27 cellular contexts compared by ENCODE assay signal in the genomic region with DNA sequence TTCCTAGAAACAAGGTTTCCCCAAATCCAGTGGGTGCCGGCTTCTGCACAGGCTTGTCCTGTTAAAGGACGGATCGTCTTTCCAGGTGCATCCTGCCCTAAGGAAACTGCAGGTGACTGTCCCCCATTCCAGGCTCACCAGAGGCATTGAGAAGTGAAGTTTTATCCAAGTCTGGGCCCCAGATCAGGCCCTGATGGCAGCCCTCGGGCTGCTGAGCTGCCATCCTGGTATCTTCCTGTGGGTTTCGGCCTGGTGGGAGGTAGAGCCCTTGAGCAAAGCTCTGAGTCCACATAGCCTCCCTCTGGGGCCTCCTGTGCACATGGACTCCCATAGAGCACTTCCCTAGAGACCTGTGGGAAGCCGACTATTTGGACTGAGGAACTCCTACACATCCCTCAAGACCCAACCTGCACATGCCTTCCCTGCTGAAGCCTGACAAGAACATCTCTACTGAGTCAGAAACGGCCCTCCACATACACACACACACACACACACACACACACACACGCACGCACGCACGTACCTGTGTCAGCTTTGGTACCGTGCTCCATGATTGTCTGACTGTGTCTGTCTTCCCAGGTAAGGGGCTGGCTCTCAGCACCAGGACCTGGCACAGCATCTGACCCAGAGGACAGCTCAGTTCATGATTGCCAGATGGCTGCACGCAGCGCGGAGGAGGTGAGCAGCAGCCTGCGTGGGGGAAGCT. TPM values are rescaled to one million over a fixed set of nuclear protein-coding genes. Genes with fewer than 3 reads are reported as not detected.
DNase-seq lines count a peak whose midpoint lies in the region; ATAC-seq, FAIRE-seq and TF ChIP-seq lines count a peak whose summit lies in the region.
"Had no signal": no experiment of that assay in that cellular context is flagged by ENCODE, and none has a peak within 500 bp of the region (broad histone marks: within the 10 kb centered on the region; RNA-seq: fewer than 3 reads in every experiment).

No MANE protein-coding gene starts in this region.

- H3K9me3 ChIP-seq in IMR-90 (ENCODE audit: control insufficient read depth, insufficient read depth, low read length) (no peaks in the 10 kb centered on the region), H1 (ENCODE audit: insufficient read depth in 2 of 2, low read depth in 1 of 2, low read length in 1 of 2) (no peaks in the 10 kb centered on the region)
- H3K9me3 ChIP-seq: SJSA1 had no signal

- H3K27me3 ChIP-seq in IMR-90 (ENCODE audit: control insufficient read depth, insufficient read depth, low read length): no peaks in the 10 kb centered on the region
- H3K27me3 ChIP-seq in H1 (replicated peaks in 1 of 4; ENCODE audit: control insufficient read depth in 3 of 4, extremely low read depth in 1 of 4, insufficient read depth in 3 of 4, low read length in 3 of 4): no peaks in the 10 kb centered on the region; a peak in 1 of 7 replicates
- H3K27me3 ChIP-seq: SJSA1 had no signal

- no peak for TF ChIP-seq RAD21 in IMR-90 (IDR thresholded peaks at IDR 0.05; ENCODE audit: low read length)
- TF ChIP-seq RAD21 in H1 (IDR thresholded peaks at IDR 0.05 in 1 of 2, conservative IDR thresholded peaks at IDR 0.05 in 1 of 2; ENCODE audit: low read depth in 2 of 2, low read length in 2 of 2): no peak

- no peak for TF ChIP-seq POLR2A in IMR-90 (IDR thresholded peaks at IDR 0.05; ENCODE audit: low read depth, low read length)
- no peak for TF ChIP-seq POLR2A in H1 (IDR thresholded peaks at IDR 0.05; ENCODE audit: control extremely low read depth in 1 of 2, low read depth in 2 of 2, low read length in 2 of 2)

- in situ Hi-C loops in IMR-90 (cut with MboI; ENCODE audit: low sequenced_read_pairs): loop anchor here (5.0 kb wide), 1 partner anchor 84 kb away; no protein-coding TSS in a partner anchor

- H3K56ac ChIP-seq in IMR-90 (ENCODE audit: extremely low read depth, insufficient read depth, low read length) (no peak overlapping the region), H1 (replicated peaks; ENCODE audit: insufficient read length, low read depth, low read length) (no peak overlapping the region)

- ATAC-seq in IMR-90 (ENCODE audit: low read depth): no peak
- no peak for ATAC-seq in GM19455 (IDR thresholded peaks at IDR 0.05; ENCODE audit: unreplicated experiment)
- ATAC-seq in effector memory CD8-positive, alpha-beta T cell (replicated peaks): no peak
- ATAC-seq: CD8-positive, alpha-beta T cell; PC-3; Right ventricle myocardium inferior had no signal

- H3K9me1 ChIP-seq in IMR-90 (ENCODE audit: insufficient read depth, low read length): peaks cover 8% of the 10 kb centered on the region; the same call in 1 of the 2 replicates

- intact Hi-C loops in IMR-90 (cut with micrococcal nuclease) (no loop called here), posterior vena cava (cut with DNase I) (loop anchor here in 1 of 2 donors (5.0 kb wide), 1 partner anchor 194 kb away; no protein-coding TSS in a partner anchor)

- dilution Hi-C loops in IMR-90 (cut with HindIII; ENCODE audit: low sequenced_read_pairs, unreplicated experiment): no loop called here

- DNase-seq in IMR-90: no peak
- DNase-seq in H1 (ENCODE audit: low read depth in 1 of 2, low spot score in 2 of 2): no peak
- peak; percentile 32 for DNase-seq in posterior vena cava (ENCODE audit: low spot score)
- DNase-seq in type B pancreatic cell (ENCODE audit: extremely low spot score, unreplicated experiment): no peak
- no peak for DNase-seq in NCI-H1436 (lab: John Stamatoyannopoulos, UW)
- DNase-seq in effector memory CD8-positive, alpha-beta T cell: no peak
- DNase-seq: C1 segment of cervical spinal cord; CD8-positive, alpha-beta T cell; DMS 273 treated with DMSO at 0.1 percent for 48 hours; DMS79; EL; GDM1; GOT3; HCEC 1CT; Karpas-422; NCI-H1105 treated with DMSO at 0.1 percent for 48 hours; NCI-H2029; NCI-H446 treated with DMSO at 0.1 percent for 48 hours; NCI-H526; NCI-H82; NK-92 treated with Interleukin-12 subunit alpha and Interleukin-12 subunit beta, amount 100 ng/mL, for 24 hours; PC-3 had no signal

- H3K36me3 Mint-ChIP-seq in type B pancreatic cell: peaks cover 5% of the 10 kb centered on the region
- H3K36me3 Mint-ChIP-seq in effector memory CD8-positive, alpha-beta T cell (ENCODE audit: insufficient read depth): no peaks in the 10 kb centered on the region
- H3K36me3 Mint-ChIP-seq: CD8-positive, alpha-beta T cell had no signal

- H3K27ac Mint-ChIP-seq in type B pancreatic cell: peak overlapping the region; percentile 34
- H3K27ac Mint-ChIP-seq in effector memory CD8-positive, alpha-beta T cell: no peak overlapping the region
- H3K27ac Mint-ChIP-seq: CD8-positive, alpha-beta T cell had no signal

- H3K4me3 Mint-ChIP-seq in type B pancreatic cell: no peak overlapping the region
- no peak overlapping the region for H3K4me3 Mint-ChIP-seq in effector memory CD8-positive, alpha-beta T cell
- H3K4me3 Mint-ChIP-seq: CD8-positive, alpha-beta T cell had no signal

- 100% methylated on average over 8 of the region's 16 CpGs; no CpG with 5 or more reads in 1 of the 2 experiments for WGBS in IMR-90 (ENCODE audit: extremely low coverage in 2 of 2, insufficient read length in 1 of 2), 2 experiments
- WGBS in H1 (ENCODE audit: extremely low coverage in 1 of 2, insufficient coverage in 1 of 2, insufficient read length in 1 of 2, insufficient replicate concordance in 2 of 2, low coverage in 1 of 2, low lambda C conversion rate in 2 of 2, missing lambda C conversion rate in 1 of 2), 2 experiments: 84% methylated on average over 16 of the region's 16 CpGs; no CpG with 5 or more reads in 1 of the 2 experiments

- H3K27ac ChIP-seq in IMR-90 (ENCODE audit: insufficient read depth, low read length) (no peak overlapping the region), H1 (ENCODE audit: low read depth, low read length) (no peak overlapping the region)
- H3K27ac ChIP-seq: HL-60, SJSA1 had no signal

- H2AFZ ChIP-seq in IMR-90 (replicated peaks; ENCODE audit: low read length, poor library complexity): no peak overlapping the region
- no peak overlapping the region for H2AFZ ChIP-seq in H1 (ENCODE audit: low read length)

- no peak overlapping the region for H2BK12ac ChIP-seq in H1 (ENCODE audit: low read depth, low read length)

- H2BK5ac ChIP-seq in IMR-90 (ENCODE audit: low read depth, low read length, poor library complexity, severe bottlenecking) (no peak overlapping the region), H1 (ENCODE audit: low read depth, low read length) (no peak overlapping the region)

- H3K23ac ChIP-seq in IMR-90 (ENCODE audit: low read depth, low read length): no peak overlapping the region
- no peak overlapping the region for H3K23ac ChIP-seq in H1 (ENCODE audit: insufficient read length)

- no peaks in the 10 kb centered on the region for H3K27me3 Mint-ChIP-seq in type B pancreatic cell
- H3K27me3 Mint-ChIP-seq in effector memory CD8-positive, alpha-beta T cell: peaks cover 7 to 15% of the 10 kb centered on the region in 2 donors

- peaks cover 38% of the 10 kb centered on the region for H4K20me1 ChIP-seq in IMR-90 (ENCODE audit: insufficient read depth, low read length)
- H4K20me1 ChIP-seq in H1 (replicated peaks in 1 of 2; ENCODE audit: control insufficient read depth in 1 of 2, insufficient read depth in 2 of 2, low read length in 2 of 2): peaks cover 0 to 7% of the 10 kb centered on the region in 2 experiments

- BruUV-seq in IMR-90 (replicated peaks; lab: Mats Ljungman, UMichigan): no TSS peak

- H2BK20ac ChIP-seq in IMR-90 (ENCODE audit: low read depth, low read length) (no peak overlapping the region), H1 (ENCODE audit: low read length) (no peak overlapping the region)

- H3K18ac ChIP-seq in IMR-90 (ENCODE audit: low read depth, low read length) (no peak overlapping the region), H1 (ENCODE audit: extremely low read depth, low read length) (no peak overlapping the region)

- H2AK9ac ChIP-seq in IMR-90 (replicated peaks; ENCODE audit: low read depth, low read length, poor library complexity): peak overlapping the region; percentile 11

- H3K79me1 ChIP-seq in IMR-90 (ENCODE audit: low read depth in 1 of 2, low read length in 2 of 2): peaks cover 28 to 60% of the 10 kb centered on the region in 2 experiments
- no peaks in the 10 kb centered on the region for H3K79me1 ChIP-seq in H1 (ENCODE audit: low read depth, low read length)

- FAIRE-seq in H1 (lab: Jason Lieb, UNC): no peak
- FAIRE-seq: GM12891 had no signal

- H2AK5ac ChIP-seq in IMR-90 (ENCODE audit: low read depth, low read length) (no peak overlapping the region; the same call in 1 of the 2 replicates), H1 (ENCODE audit: low read depth, low read length) (peak overlapping the region; percentile 83; the same call in 1 of the 2 replicates)

- H3K14ac ChIP-seq in IMR-90 (replicated peaks; ENCODE audit: low read depth, low read length) (no peak overlapping the region), H1 (ENCODE audit: insufficient read length) (no peak overlapping the region)

- H3K79me2 ChIP-seq in H1 (ENCODE audit: control insufficient read depth in 1 of 2, insufficient read depth in 2 of 2, low read length in 2 of 2): no peaks in the 10 kb centered on the region

- H3K4me3 ChIP-seq in IMR-90 (ENCODE audit: insufficient read depth, low read depth, low read length): no peak overlapping the region
- H3K4me3 ChIP-seq in H1 (ENCODE audit: extremely low read depth in 1 of 4, insufficient read depth in 2 of 4, low read depth in 3 of 4, low read length in 4 of 4): no peak overlapping the region
- H3K4me3 ChIP-seq: SJSA1 had no signal

- H3K23me2 ChIP-seq in H1 (ENCODE audit: low read depth, low read length): peaks cover 10% of the 10 kb centered on the region; the same call in 1 of the 2 replicates

- H4K8ac ChIP-seq in IMR-90 (ENCODE audit: low read depth in 2 of 2, low read length in 2 of 2) (no peak overlapping the region), H1 (ENCODE audit: extremely low read depth, insufficient read depth, low read length) (no peak overlapping the region)

- H4K91ac ChIP-seq in IMR-90 (ENCODE audit: insufficient read depth, low read depth, low read length): no peak overlapping the region
- no peak overlapping the region for H4K91ac ChIP-seq in H1 (replicated peaks; ENCODE audit: insufficient read length, low read length)

- H3K36me3 ChIP-seq in IMR-90 (ENCODE audit: control insufficient read depth, insufficient read depth, low read length) (peaks cover 37% of the 10 kb centered on the region), H1 (ENCODE audit: control insufficient read depth in 2 of 4, insufficient read depth in 4 of 4, low read length in 3 of 4) (no peaks in the 10 kb centered on the region)
- H3K36me3 ChIP-seq: SJSA1 had no signal

- CTCF ChIA-PET in IMR-90 (lab: Yijun Ruan, JAX) (interaction anchor here (1.2 kb wide), 1 partner anchor 8 kb away, joined by 3 read pairs; no protein-coding TSS in a partner anchor), H1 (lab: Charles Lee; ENCODE audit: partially characterized antibody) (interaction anchor here (0.6 to 22.4 kb wide), 25 partner anchors 7 to 1444 kb away, joined by 3 to 480 read pairs (median 7); no protein-coding TSS in a partner anchor)

- H3K4ac ChIP-seq in IMR-90 (ENCODE audit: low read depth, low read length) (no peak overlapping the region), H1 (replicated peaks; ENCODE audit: insufficient read length, low read depth, low read length) (no peak overlapping the region)

- no peak overlapping the region for H3K9ac ChIP-seq in IMR-90 (ENCODE audit: low read depth, low read length)
- H3K9ac ChIP-seq in H1 (replicated peaks in 1 of 4; ENCODE audit: extremely low read depth in 1 of 4, low read depth in 3 of 4, low read length in 3 of 4): no peak overlapping the region

- H3K4me1 Mint-ChIP-seq in type B pancreatic cell (ENCODE audit: unreplicated experiment): peaks cover 20% of the 10 kb centered on the region
- peaks cover 3 to 6% of the 10 kb centered on the region in 2 donors for H3K4me1 Mint-ChIP-seq in effector memory CD8-positive, alpha-beta T cell (ENCODE audit: low read depth in 2 of 2)

- H2BK15ac ChIP-seq in IMR-90 (ENCODE audit: low read depth, low read length) (no peak overlapping the region), H1 (ENCODE audit: low read length) (no peak overlapping the region)

- H4K5ac ChIP-seq in IMR-90 (ENCODE audit: low read depth, low read length): no peak overlapping the region
- H4K5ac ChIP-seq in H1 (ENCODE audit: insufficient read length, low read depth, low read length): no peak overlapping the region

- H3K4me2 ChIP-seq in IMR-90 (ENCODE audit: low read depth, low read length) (no peak overlapping the region), H1 (ENCODE audit: insufficient read depth in 1 of 2, low read depth in 2 of 2, low read length in 2 of 2) (no peak overlapping the region)

- H2BK120ac ChIP-seq in IMR-90 (ENCODE audit: low read depth, low read length) (no peak overlapping the region), H1 (replicated peaks; ENCODE audit: low read depth, low read length) (no peak overlapping the region)

- POLR2A ChIA-PET in IMR-90 (lab: Charles Lee; ENCODE audit: unreplicated experiment) (interaction anchor here (0.6 kb wide), 1 partner anchor 13 kb away, joined by 3 read pairs; no protein-coding TSS in a partner anchor), H1 (lab: Charles Lee; ENCODE audit: partially characterized antibody) (interaction anchor here (1.0 kb wide), 1 partner anchor 54 kb away, joined by 3 read pairs; no protein-coding TSS in a partner anchor)

- H3K9me3 Mint-ChIP-seq in type B pancreatic cell: no peaks in the 10 kb centered on the region
- no peaks in the 10 kb centered on the region for H3K9me3 Mint-ChIP-seq in effector memory CD8-positive, alpha-beta T cell
- H3K9me3 Mint-ChIP-seq: CD8-positive, alpha-beta T cell had no signal

- H3K4me1 ChIP-seq in IMR-90 (ENCODE audit: control insufficient read depth, insufficient read depth, low read length) (peaks cover 11% of the 10 kb centered on the region), H1 (replicated peaks in 1 of 4; ENCODE audit: control insufficient read depth in 3 of 4, insufficient read depth in 4 of 4, low read length in 3 of 4) (peaks cover 0 to 12% (median 2%) of the 10 kb centered on the region in 4 experiments; a peak in 4 of 7 replicates)

- no peak for TF ChIP-seq CTCF in IMR-90 (conservative IDR thresholded peaks at IDR 0.05; ENCODE audit: low read depth, low read length)
- TF ChIP-seq CTCF in H1 (IDR thresholded peaks at IDR 0.05; ENCODE audit: control extremely low read depth in 1 of 3, insufficient read depth in 1 of 3, low read depth in 1 of 3, low read length in 3 of 3): no peak
- TF ChIP-seq CTCF in type B pancreatic cell (conservative IDR thresholded peaks at IDR 0.05): no peak

- TF ChIP-seq EP300 in H1 (IDR thresholded peaks at IDR 0.05; ENCODE audit: borderline replicate concordance in 1 of 2, low read depth in 2 of 2, low read length in 2 of 2): no peak

RNA-seq across cellular contexts. Expression of a gene that starts 16.4 kb away (rescaled TPM):
- total RNA-seq in IMR-90 (2012; rRNA removed) (41.9 and 45.2 TPM in 2 replicates), posterior vena cava (1,000 to 10,000 TPM; 1,255 to 1,508 TPM), type B pancreatic cell (ENCODE audit: low replicate concordance) (59.2 and 87.5 TPM in 2 replicates)
- polyA plus RNA-seq in IMR-90 (2012; rRNA removed) (40.3 and 41.1 TPM in 2 replicates), H1 (2011; rRNA removed) (1.5 and 1.9 TPM in 2 replicates)
- polyA plus RNA-seq in IMR-90 (2012; cell fraction: cytosol; rRNA removed): 17.3 and 23.8 TPM in 2 replicates
- polyA plus RNA-seq in IMR-90 (2012; cell fraction: nucleus; rRNA removed; ENCODE audit: low replicate concordance): 68.3 and 71.1 TPM in 2 replicates
- 4.8 and 5.1 TPM in 2 replicates for total RNA-seq in H1 (2021; fragmentation: NEBNext Ultra II Directional; extraction: Animal tissue kit (Norgen Biotek cat#: 25700))
- polyA plus RNA-seq in H1 (2011; cell fraction: cytosol; rRNA removed): 1.3 TPM
- polyA plus RNA-seq in H1 (2011; cell fraction: nucleus; rRNA removed): 7.3 TPM
- 2.0 to 2.7 TPM (median 2.3 TPM) in 4 replicates for polyA plus RNA-seq in H1 (2012, experiment 1 of 2)
- polyA plus RNA-seq in H1 (2012, experiment 2 of 2): 1.1 TPM
- polyA plus RNA-seq in H1 (2013, experiment 1 of 2): 1.9 TPM
- 2.0 TPM for polyA plus RNA-seq in H1 (2013, experiment 2 of 2)
- polyA minus RNA-seq in H1 (2011; rRNA and poly(A)+ RNA removed): 11.6 and 19.6 TPM in 2 replicates
- polyA minus RNA-seq in H1 (2011; cell fraction: cytosol; rRNA and poly(A)+ RNA removed): 4.1 TPM
- 15.0 TPM for polyA minus RNA-seq in H1 (2011; cell fraction: nucleus; rRNA and poly(A)+ RNA removed)
- total RNA-seq: CD8-positive, alpha-beta T cell had no signal

Comparison
In these comparisons a context has a peak if more than half of its experiments do, and no peak if none do; other contexts are left out.
1. RNA of a gene that starts 16.4 kb away (total RNA-seq): 1,255 to 1,508 TPM in posterior vena cava; 59.2 to 87.5 TPM in type B pancreatic cell, 41.9 to 45.2 TPM in IMR-90 and 4.8 to 5.1 TPM in H1; every median in the first group is over 10 times any median in the second.